In genomic region chr3:195839260-195840010, GRCh38 we compare ENCODE assay signal across 19 cellular contexts. TPM values are rescaled to one million over a fixed set of nuclear protein-coding genes. Genes with fewer than 3 reads are reported as not detected.
A peak's percentile ranks its signal among the peaks of the same experiment; 100 is the strongest.
DNase-seq lines count a peak whose midpoint lies in the region; ATAC-seq, FAIRE-seq and TF ChIP-seq lines count a peak whose summit lies in the region.
"Had no signal": no experiment of that assay in that cellular context is flagged by ENCODE, and none has a peak within 500 bp of the region (broad histone marks: within the 10 kb centered on the region; RNA-seq: fewer than 3 reads in every experiment).

No MANE protein-coding gene starts in this region.

- CTCF ChIA-PET in H1 (lab: Charles Lee; ENCODE audit: partially characterized antibody), result interaction anchor here (1.0 to 4.2 kb wide), 6 partner anchors 10 to 104 kb away, joined by 3 to 45 read pairs (median 4); no protein-coding TSS in a partner anchor

- no peaks in the 10 kb centered on the region for H3K36me3 ChIP-seq in H1 (ENCODE audit: control insufficient read depth in 2 of 4, insufficient read depth in 4 of 4, low read length in 3 of 4)
- H3K36me3 ChIP-seq in psoas muscle (ENCODE audit: insufficient read depth in 1 of 2, low read depth in 1 of 2), result no peaks in the 10 kb centered on the region
- no peaks in the 10 kb centered on the region for H3K36me3 ChIP-seq in ovary
- H3K36me3 ChIP-seq: ascending aorta, BE2C had no signal

- no peaks in the 10 kb centered on the region for H4K20me1 ChIP-seq in H1 (replicated peaks in 1 of 2; ENCODE audit: control insufficient read depth in 1 of 2, insufficient read depth in 2 of 2, low read length in 2 of 2)

- no peaks in the 10 kb centered on the region for H3K23me2 ChIP-seq in H1 (ENCODE audit: low read depth, low read length)

- no peak for TF ChIP-seq POLR2A in H1 (IDR thresholded peaks at IDR 0.05; ENCODE audit: control extremely low read depth in 1 of 2, low read depth in 2 of 2, low read length in 2 of 2)
- TF ChIP-seq POLR2A in ovary (IDR thresholded peaks at IDR 0.05), result no peak

- no peak overlapping the region; a peak in 1 of 4 replicates for H3K4me2 ChIP-seq in H1 (ENCODE audit: insufficient read depth in 1 of 2, low read depth in 2 of 2, low read length in 2 of 2)

- H3K4me3 ChIP-seq in H1 (ENCODE audit: extremely low read depth in 1 of 4, insufficient read depth in 2 of 4, low read depth in 3 of 4, low read length in 4 of 4) (no peak overlapping the region), psoas muscle (no peak overlapping the region), ovary (no peak overlapping the region)
- H3K4me3 ChIP-seq: ascending aorta had no signal

- POLR2A ChIA-PET in H1 (lab: Charles Lee; ENCODE audit: partially characterized antibody), result no interaction called here

- no peak overlapping the region for H3K27ac ChIP-seq in H1 (ENCODE audit: low read depth, low read length)
- H3K27ac ChIP-seq in psoas muscle, result no peak overlapping the region
- H3K27ac ChIP-seq in ovary, result no peak overlapping the region
- H3K27ac ChIP-seq: ascending aorta, foreskin keratinocyte had no signal

- TF ChIP-seq CTCF in H1 (IDR thresholded peaks at IDR 0.05; ENCODE audit: control extremely low read depth in 1 of 3, insufficient read depth in 1 of 3, low read depth in 1 of 3, low read length in 3 of 3) (no peak), psoas muscle (IDR thresholded peaks at IDR 0.05) (no peak), ovary (IDR thresholded peaks at IDR 0.05) (no peak)

- H2BK5ac ChIP-seq in H1 (ENCODE audit: low read depth, low read length), result peak overlapping the region; percentile 71; the same call in 1 of the 2 replicates

- H3K4ac ChIP-seq in H1 (replicated peaks; ENCODE audit: insufficient read length, low read depth, low read length), result no peak overlapping the region

- no peaks in the 10 kb centered on the region for H3K27me3 ChIP-seq in H1 (replicated peaks in 1 of 4; ENCODE audit: control insufficient read depth in 3 of 4, extremely low read depth in 1 of 4, insufficient read depth in 3 of 4, low read length in 3 of 4)
- peaks cover 0 to 3% (median 0%) of the 10 kb centered on the region in 3 donors for H3K27me3 ChIP-seq in psoas muscle (ENCODE audit: insufficient read depth in 3 of 3, low read length in 2 of 3)
- no peaks in the 10 kb centered on the region for H3K27me3 ChIP-seq in ovary
- H3K27me3 ChIP-seq: ascending aorta, BE2C, foreskin keratinocyte had no signal

- H3K23ac ChIP-seq in H1 (ENCODE audit: insufficient read length), result no peak overlapping the region

- peak overlapping the region; percentile 85; the same call in 1 of the 2 replicates for H4K8ac ChIP-seq in H1 (ENCODE audit: extremely low read depth, insufficient read depth, low read length)

- FAIRE-seq in H1 (lab: Jason Lieb, UNC), result no peak

- no peak for TF ChIP-seq RAD21 in H1 (IDR thresholded peaks at IDR 0.05 in 1 of 2, conservative IDR thresholded peaks at IDR 0.05 in 1 of 2; ENCODE audit: low read depth in 2 of 2, low read length in 2 of 2)

- H2AK5ac ChIP-seq in H1 (ENCODE audit: low read depth, low read length), result no peak overlapping the region; the same call in 1 of the 2 replicates

- H2BK15ac ChIP-seq in H1 (ENCODE audit: low read length), result peak overlapping the region; percentile 65

- peak overlapping the region; percentile 81; the same call in 1 of the 2 replicates for H2BK12ac ChIP-seq in H1 (ENCODE audit: low read depth, low read length)

- H3K9me3 ChIP-seq in H1 (ENCODE audit: insufficient read depth in 2 of 2, low read depth in 1 of 2, low read length in 1 of 2) (peaks cover 0 to 2% of the 10 kb centered on the region in 2 experiments; a peak in 1 of 4 replicates), psoas muscle (no peaks in the 10 kb centered on the region), ovary (no peaks in the 10 kb centered on the region)
- H3K9me3 ChIP-seq: ascending aorta, BE2C had no signal

- whole genome bisulfite sequencing in H1 (ENCODE audit: extremely low coverage in 1 of 2, insufficient coverage in 1 of 2, insufficient read length in 1 of 2, insufficient replicate concordance in 2 of 2, low coverage in 1 of 2, low lambda C conversion rate in 2 of 2, missing lambda C conversion rate in 1 of 2), 2 experiments, result 80% methylated on average over 14 of the region's 19 CpGs; no CpG with 5 or more reads in 1 of the 2 experiments
- 33 to 60% (median 39%) methylated on average over 19 of the region's 19 CpGs for WGBS in psoas muscle, 3 donors
- WGBS in ovary, 3 donors, result 26 to 42% (median 30%) methylated on average over 19 of the region's 19 CpGs

- no peak overlapping the region for H3K56ac ChIP-seq in H1 (replicated peaks; ENCODE audit: insufficient read length, low read depth, low read length)

- peak; percentile 13 for ATAC-seq in HG02571 (IDR thresholded peaks at IDR 0.05; ENCODE audit: unreplicated experiment)
- ATAC-seq in psoas muscle, result peak in 3 of 4 donors; percentile 46 to 62 (median 61)
- no peak for ATAC-seq in HG03097 (IDR thresholded peaks at IDR 0.05; ENCODE audit: low FRiP score, unreplicated experiment)
- ATAC-seq: foreskin keratinocyte had no signal

- peak; percentile 55 for DNase-seq in NCI-H2227 (lab: John Stamatoyannopoulos, UW; ENCODE audit: unreplicated experiment)
- no peak for DNase-seq in H1 (ENCODE audit: low read depth in 1 of 2, low spot score in 2 of 2)
- no peak for DNase-seq in psoas muscle
- no peak for DNase-seq in ovary
- DNase-seq in Kasumi-1 (lab: John Stamatoyannopoulos, UW), result no peak
- DNase-seq: activated CD4-positive, alpha-beta T cell treated with anti-CD3 and anti-CD28 coated beads for 1 hour; activated gamma-delta T cell treated with Interleukin-2 at 50 U/mL for 16 hours; BE2C; DMS 273 treated with DMSO at 0.1 percent for 48 hours; foreskin keratinocyte; left cardiac atrium; NCI-H2171; SHP77; small intestine; stimulated activated CD4-positive, alpha-beta T cell treated with anti-CD3 and anti-CD28 coated beads, Interleukin-4, amount 100 ng/mL, for 4 hours had no signal

- H3K9ac ChIP-seq in H1 (replicated peaks in 1 of 4; ENCODE audit: extremely low read depth in 1 of 4, low read depth in 3 of 4, low read length in 3 of 4), result peak overlapping the region in 2 of 4 experiments; percentile 7 to 13; a peak in 1 of 7 replicates

- TF ChIP-seq EP300 in H1 (IDR thresholded peaks at IDR 0.05; ENCODE audit: borderline replicate concordance in 1 of 2, low read depth in 2 of 2, low read length in 2 of 2) (no peak), ovary (IDR thresholded peaks at IDR 0.05) (no peak)

- peak overlapping the region; percentile 100 for H2AFZ ChIP-seq in H1 (ENCODE audit: low read length)

- H2BK120ac ChIP-seq in H1 (replicated peaks; ENCODE audit: low read depth, low read length), result no peak overlapping the region

- H3K18ac ChIP-seq in H1 (ENCODE audit: extremely low read depth, low read length), result peak overlapping the region; percentile 13; the same call in 1 of the 2 replicates

- H4K91ac ChIP-seq in H1 (replicated peaks; ENCODE audit: insufficient read length, low read length), result no peak overlapping the region

- no peaks in the 10 kb centered on the region for H3K79me2 ChIP-seq in H1 (ENCODE audit: control insufficient read depth in 1 of 2, insufficient read depth in 2 of 2, low read length in 2 of 2)

- intact Hi-C loops in psoas muscle (cut with DNase I), result no loop called here
- intact Hi-C loops in ovary (cut with DNase I), result no loop called here

- H4K5ac ChIP-seq in H1 (ENCODE audit: insufficient read length, low read depth, low read length), result no peak overlapping the region

- H2BK20ac ChIP-seq in H1 (ENCODE audit: low read length), result peak overlapping the region; percentile 40; the same call in 1 of the 2 replicates

- no peaks in the 10 kb centered on the region for H3K79me1 ChIP-seq in H1 (ENCODE audit: low read depth, low read length)

- H3K4me1 ChIP-seq in H1 (replicated peaks in 1 of 4; ENCODE audit: control insufficient read depth in 3 of 4, insufficient read depth in 4 of 4, low read length in 3 of 4) (peaks cover 0 to 10% (median 5%) of the 10 kb centered on the region in 4 experiments; a peak in 6 of 7 replicates), psoas muscle (no peaks in the 10 kb centered on the region), ovary (ENCODE audit: insufficient read depth) (no peaks in the 10 kb centered on the region)
- H3K4me1 ChIP-seq: ascending aorta, BE2C, foreskin keratinocyte had no signal

- no peak overlapping the region for H3K14ac ChIP-seq in H1 (ENCODE audit: insufficient read length)

TF ChIP-seq in H1, 55 proteins besides CTCF, POLR2A, EP300 and RAD21 (continues in another document):
- TF ChIP-seq CTBP2 (IDR thresholded peaks at IDR 0.05; ENCODE audit: borderline replicate concordance, insufficient read depth, insufficient read length, low read length), result no peak
- no peak for TF ChIP-seq EZH2 (IDR thresholded peaks at IDR 0.05; ENCODE audit: low read depth, low read length, severe bottlenecking)
- TF ChIP-seq BACH1 (IDR thresholded peaks at IDR 0.05; ENCODE audit: low read length), result no peak
- TF ChIP-seq RNF2 (IDR thresholded peaks at IDR 0.05; ENCODE audit: borderline replicate concordance, low read depth, low read length, missing control alignments, poor library complexity, severe bottlenecking), result no peak
- TF ChIP-seq RFX5 (IDR thresholded peaks at IDR 0.05; ENCODE audit: borderline replicate concordance, low read depth, low read length), result no peak
- no peak for TF ChIP-seq USF2 (IDR thresholded peaks at IDR 0.05; ENCODE audit: low read length)
- TF ChIP-seq ZNF274 (IDR thresholded peaks at IDR 0.05; ENCODE audit: borderline replicate concordance, extremely low read depth, low read length), result no peak
- no peak for TF ChIP-seq EGR1 (IDR thresholded peaks at IDR 0.05; ENCODE audit: borderline replicate concordance, low read depth, low read length)

RNA-seq across cellular contexts. Expression of gene MUC4, which starts 27.7 kb away (rescaled TPM):
- total RNA-seq in H1 (2021; fragmentation: NEBNext Ultra II Directional; extraction: Animal tissue kit (Norgen Biotek cat#: 25700)), result 1.4 and 2.0 TPM in 2 replicates
- 0.89 and 2.0 TPM in 2 replicates for polyA plus RNA-seq in H1 (2011; rRNA removed)
- 0.94 TPM for polyA plus RNA-seq in H1 (2011; cell fraction: cytosol; rRNA removed)
- polyA plus RNA-seq in H1 (2011; cell fraction: nucleus; rRNA removed), result 5.4 TPM
- polyA plus RNA-seq in H1 (2012, experiment 1 of 2), result 1.1 to 1.8 TPM (median 1.6 TPM) in 4 replicates
- 0.34 TPM for polyA plus RNA-seq in H1 (2012, experiment 2 of 2)
- polyA plus RNA-seq in H1 (2013, experiment 1 of 2), result 0.83 TPM
- 0.59 TPM for polyA plus RNA-seq in H1 (2013, experiment 2 of 2)
- 0.98 and 2.0 TPM in 2 replicates for polyA minus RNA-seq in H1 (2011; rRNA and poly(A)+ RNA removed)
- polyA minus RNA-seq in H1 (2011; cell fraction: cytosol; rRNA and poly(A)+ RNA removed), result 1.0 TPM
- 2.8 TPM for polyA minus RNA-seq in H1 (2011; cell fraction: nucleus; rRNA and poly(A)+ RNA removed)
- total RNA-seq in psoas muscle, result under 1 TPM in 2 of 4 donors, not detected in 2; 0.02 to 0.08 TPM
- polyA plus RNA-seq in psoas muscle, result under 1 TPM in 1 of 3 donors, not detected in 2; 0.01 TPM
- under 1 TPM in 5 of 7 donors, not detected in 2; 0.23 to 0.99 (median 0.65) TPM for total RNA-seq in ovary
- under 1 TPM; 0.02 to 0.06 TPM for polyA plus RNA-seq in ovary
- total RNA-seq: ascending aorta, foreskin keratinocyte, left cardiac atrium, osteocyte had no signal
- polyA plus RNA-seq: foreskin keratinocyte had no signal
